In the genomic region with DNA sequence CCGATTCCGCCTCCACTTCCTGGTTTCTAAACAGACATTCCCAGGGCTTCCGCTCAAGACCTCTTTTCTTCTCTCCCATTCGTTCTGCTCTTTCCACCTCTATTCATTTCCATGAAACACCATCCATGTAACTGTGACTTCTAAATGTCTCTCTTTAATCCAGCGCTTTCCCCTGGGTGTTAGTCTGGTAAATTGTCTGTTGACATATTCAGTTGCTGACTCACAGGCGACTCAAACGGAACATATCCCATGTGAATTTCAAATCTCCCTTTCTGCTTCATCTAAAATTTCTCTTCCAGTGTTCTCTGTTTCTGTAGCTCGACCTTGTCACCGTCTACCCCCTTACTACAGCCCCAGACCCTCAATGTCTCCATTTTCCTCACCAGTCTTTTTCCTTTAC, we compare ENCODE assay signal across 21 cellular contexts.
DNase-seq lines count a peak whose midpoint lies in the region; ATAC-seq and TF ChIP-seq lines count a peak whose summit lies in the region.
"Had no signal": no experiment of that assay in that cellular context is flagged by ENCODE, and none has a peak within 500 bp of the region (broad histone marks: within the 10 kb centered on the region; RNA-seq: fewer than 3 reads in every experiment).

No MANE protein-coding gene starts in this region.

- no peak overlapping the region for H3K9ac ChIP-seq in BLaER1 treated with 17β-estradiol and CSF1 and Interleukin-3, amounts not matched to agents 10 nM and 100 nM

- H3K27ac Mint-ChIP-seq in HFFc6 (no peak overlapping the region), T-helper 17 cell (no peak overlapping the region)
- H3K27ac Mint-ChIP-seq: activated naive CD4-positive, alpha-beta T cell treated with anti-CD3 and anti-CD28 coated beads, Interleukin-2, amount 50 U/mL, for 24 hours; CD14-positive monocyte; T-helper 1 cell treated with Interleukin-12 subunit alpha and Interleukin-12 subunit beta and Interleukin-4 antibody, amounts not matched to agents 30 μg/mL and 1 μg/mL, for 36 hours had no signal

- no peaks in the 10 kb centered on the region; the same call in 1 of the 2 replicates for H3K27me3 Mint-ChIP-seq in HFFc6 (ENCODE audit: insufficient read depth)
- H3K27me3 Mint-ChIP-seq in T-helper 17 cell = no peaks in the 10 kb centered on the region
- H3K27me3 Mint-ChIP-seq: activated naive CD4-positive, alpha-beta T cell treated with anti-CD3 and anti-CD28 coated beads, Interleukin-2, amount 50 U/mL, for 24 hours had no signal

- H3K9me3 Mint-ChIP-seq in HFFc6 = no peaks in the 10 kb centered on the region
- H3K9me3 Mint-ChIP-seq: activated naive CD4-positive, alpha-beta T cell treated with anti-CD3 and anti-CD28 coated beads, Interleukin-2, amount 50 U/mL, for 24 hours; CD14-positive monocyte; T-helper 1 cell treated with Interleukin-12 subunit alpha and Interleukin-12 subunit beta and Interleukin-4 antibody, amounts not matched to agents 30 μg/mL and 1 μg/mL, for 36 hours had no signal

- ATAC-seq in T-helper 17 cell (no peak), HG03175 (IDR thresholded peaks at IDR 0.05; ENCODE audit: unreplicated experiment) (no peak), HG03135 (IDR thresholded peaks at IDR 0.05; ENCODE audit: unreplicated experiment) (no peak)
- ATAC-seq: heart right ventricle, left cardiac atrium, Panc1 had no signal

- H3K4me1 ChIP-seq in BLaER1 treated with 17β-estradiol and CSF1 and Interleukin-3, amounts not matched to agents 10 nM and 100 nM = peaks cover 17 to 27% (median 24%) of the 10 kb centered on the region in 10 experiments
- peaks cover 2 to 5% of the 10 kb centered on the region in 2 donors for H3K4me1 ChIP-seq in ascending aorta
- H3K4me1 ChIP-seq: HAP-1 had no signal

- H3K36me3 Mint-ChIP-seq in HFFc6 (ENCODE audit: low read depth) (no peaks in the 10 kb centered on the region), T-helper 17 cell (ENCODE audit: low read depth) (peaks cover 2% of the 10 kb centered on the region)
- H3K36me3 Mint-ChIP-seq: CD14-positive monocyte had no signal

- DNase-seq in HFFc6 (peak; percentile 25), ascending aorta (ENCODE audit: low spot score in 2 of 2) (no peak), hepatic stellate cell (ENCODE audit: low spot score) (peak; percentile 35), T-helper 17 cell (no peak), NCI-H2029 treated with DMSO at 0.1 percent for 48 hours (lab: John Stamatoyannopoulos, UW) (no peak)
- DNase-seq: activated CD4-positive, CD25-positive, alpha-beta regulatory T cell treated with anti-CD3 and anti-CD28 coated beads, Interleukin-2, amount 50 U/mL, for 72 hours; activated CD8-positive, alpha-beta memory T cell treated with anti-CD3 and anti-CD28 coated beads, Interleukin-2, amount 50 U/mL, for 48 hours; heart right ventricle; Kasumi-1; left cardiac atrium; NCI-H187 treated with DMSO at 0.1 percent for 48 hours; NCI-H524; spleen had no signal

- H3K4me3 ChIP-seq in BLaER1 treated with 17β-estradiol and CSF1 and Interleukin-3, amounts not matched to agents 10 nM and 100 nM = no peak overlapping the region
- no peak overlapping the region for H3K4me3 ChIP-seq in ascending aorta
- H3K4me3 ChIP-seq: HAP-1, heart right ventricle, spleen had no signal

- no peak overlapping the region for H3K4me3 Mint-ChIP-seq in HFFc6
- no peak overlapping the region for H3K4me3 Mint-ChIP-seq in T-helper 17 cell
- H3K4me3 Mint-ChIP-seq: activated naive CD4-positive, alpha-beta T cell treated with anti-CD3 and anti-CD28 coated beads, Interleukin-2, amount 50 U/mL, for 24 hours; CD14-positive monocyte; T-helper 1 cell treated with Interleukin-12 subunit alpha and Interleukin-12 subunit beta and Interleukin-4 antibody, amounts not matched to agents 30 μg/mL and 1 μg/mL, for 36 hours had no signal

- TF ChIP-seq CTCF in HFFc6 (IDR thresholded peaks at IDR 0.05) = no peak
- TF ChIP-seq CTCF in ascending aorta (IDR thresholded peaks at IDR 0.05) = no peak

- intact Hi-C loops in ascending aorta (cut with DNase I) = no loop called here

- no peaks in the 10 kb centered on the region for H3K4me1 Mint-ChIP-seq in HFFc6 (ENCODE audit: low read depth)
- no peaks in the 10 kb centered on the region for H3K4me1 Mint-ChIP-seq in T-helper 17 cell
- H3K4me1 Mint-ChIP-seq: activated naive CD4-positive, alpha-beta T cell treated with anti-CD3 and anti-CD28 coated beads, Interleukin-2, amount 50 U/mL, for 24 hours; CD14-positive monocyte had no signal

- H3K27me3 ChIP-seq in BLaER1 treated with 17β-estradiol and CSF1 and Interleukin-3, amounts not matched to agents 10 nM and 100 nM = no peaks in the 10 kb centered on the region
- H3K27me3 ChIP-seq in ascending aorta = no peaks in the 10 kb centered on the region
- H3K27me3 ChIP-seq: heart right ventricle, spleen had no signal

- peaks cover 4 to 22% (median 14%) of the 10 kb centered on the region in 11 experiments; a peak in 10 of 22 replicates for H3K9me3 ChIP-seq in BLaER1 treated with 17β-estradiol and CSF1 and Interleukin-3, amounts not matched to agents 10 nM and 100 nM (replicated peaks in 1 of 11)
- no peaks in the 10 kb centered on the region for H3K9me3 ChIP-seq in ascending aorta
- H3K9me3 ChIP-seq in T-helper 17 cell (ENCODE audit: control insufficient read depth, low read length, poor library complexity, severe bottlenecking) = no peaks in the 10 kb centered on the region
- H3K9me3 ChIP-seq: HAP-1, spleen had no signal

- H3K36me3 ChIP-seq in BLaER1 treated with 17β-estradiol and CSF1 and Interleukin-3, amounts not matched to agents 10 nM and 100 nM = peaks cover 0 to 33% (median 6%) of the 10 kb centered on the region in 11 experiments; a peak in 9 of 22 replicates
- H3K36me3 ChIP-seq in ascending aorta = peaks cover 0 to 5% of the 10 kb centered on the region in 2 donors
- H3K36me3 ChIP-seq: HAP-1, heart right ventricle had no signal

- H3K4me2 ChIP-seq in BLaER1 treated with 17β-estradiol and CSF1 and Interleukin-3, amounts not matched to agents 10 nM and 100 nM = peak overlapping the region; percentile 14 to 80 (median 32); a peak in 17 of 22 replicates

- H3K27ac ChIP-seq in BLaER1 treated with 17β-estradiol and CSF1 and Interleukin-3, amounts not matched to agents 10 nM and 100 nM = peak overlapping the region in 2 of 11 experiments; percentile 2 to 26; a peak in 1 of 22 replicates
- H3K27ac ChIP-seq in ascending aorta = peak overlapping the region; percentile 12 to 40
- H3K27ac ChIP-seq: spleen had no signal

- no peaks in the 10 kb centered on the region for H4K20me1 ChIP-seq in BLaER1 treated with 17β-estradiol and CSF1 and Interleukin-3, amounts not matched to agents 10 nM and 100 nM

Comparison
In these comparisons a context has a peak if more than half of its experiments do, and no peak if none do; other contexts are left out.
1. DNase-seq: peak in HFFc6 (single experiment) and hepatic stellate cell (single experiment); none in ascending aorta (0 of 2), T-helper 17 cell (0 of 3) and NCI-H2029 treated with DMSO at 0.1 percent for 48 hours (single experiment).